In the genomic region with DNA sequence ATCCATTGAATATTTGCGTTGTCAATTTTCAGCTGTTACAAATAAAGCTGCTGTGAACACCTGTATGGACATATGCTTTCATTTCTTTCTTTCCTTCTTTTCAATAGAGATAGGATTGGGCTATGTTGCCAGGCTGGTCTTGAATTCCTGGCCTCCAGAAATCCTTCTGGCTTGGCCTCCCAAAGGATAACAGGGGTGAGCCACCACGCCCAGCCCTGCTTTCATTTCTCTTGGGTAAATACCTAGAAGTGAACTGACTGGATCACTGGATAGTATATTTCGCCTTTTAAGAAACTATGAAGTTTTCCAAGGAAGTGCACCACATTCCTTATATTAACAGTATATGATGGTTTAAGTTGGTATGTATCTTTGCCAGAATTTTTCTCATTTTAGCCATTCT, we compare ENCODE assay signal across 28 cellular contexts.
"Had no signal": no experiment of that assay in that cellular context is flagged by ENCODE, and none has a peak within 500 bp of the region (broad histone marks: within the 10 kb centered on the region; RNA-seq: fewer than 3 reads in every experiment).

No MANE protein-coding gene starts in this region.

- FAIRE-seq: islet of Langerhans had no signal

- H3K4me3 Mint-ChIP-seq: dendritic cell treated with granulocyte-macrophage colony-stimulating factor and Interleukin-4, amounts not matched to agents 40 ng/mL and 50 ng/mL, for 4 days; endodermal cell; naive thymus-derived CD8-positive, alpha-beta T cell; nephron progenitor cell; stimulated activated memory B cell treated with anti-CD40 and anti-IgM and Interleukin-4, amounts not matched to agents 10 μg/mL and 1 μg/mL and 100 μg/mL, for 72 hours had no signal

- ATAC-seq: esophagus mucosa; gastrocnemius medialis; left cardiac atrium; left lung; naive thymus-derived CD8-positive, alpha-beta T cell; psoas muscle; right cardiac atrium; stimulated activated memory B cell treated with anti-CD40 and anti-IgM and Interleukin-4, amounts not matched to agents 10 μg/mL and 1 μg/mL and 100 μg/mL, for 72 hours; stimulated activated naive CD8-positive, alpha-beta T cell treated with anti-CD3 and anti-CD28 coated beads, Interleukin-15, Interleukin-2, amounts not matched to agents 100 U/mL and 50 U/mL, for 24 hours; upper lobe of right lung had no signal

- H3K9me3 Mint-ChIP-seq: dendritic cell treated with granulocyte-macrophage colony-stimulating factor and Interleukin-4, amounts not matched to agents 40 ng/mL and 50 ng/mL, for 4 days; endodermal cell; naive thymus-derived CD8-positive, alpha-beta T cell; nephron progenitor cell; stimulated activated memory B cell treated with anti-CD40 and anti-IgM and Interleukin-4, amounts not matched to agents 10 μg/mL and 1 μg/mL and 100 μg/mL, for 72 hours had no signal

- H3K27me3 Mint-ChIP-seq: dendritic cell treated with granulocyte-macrophage colony-stimulating factor and Interleukin-4, amounts not matched to agents 40 ng/mL and 50 ng/mL, for 4 days; naive thymus-derived CD8-positive, alpha-beta T cell; stimulated activated memory B cell treated with anti-CD40 and anti-IgM and Interleukin-4, amounts not matched to agents 10 μg/mL and 1 μg/mL and 100 μg/mL, for 72 hours had no signal

- H3K36me3 ChIP-seq: uterus had no signal

- H3K9me3 ChIP-seq: colonic mucosa, gastrocnemius medialis, left lung, psoas muscle, spleen, testis, tibial nerve, upper lobe of right lung, uterus had no signal

- H3K27ac Mint-ChIP-seq: dendritic cell treated with granulocyte-macrophage colony-stimulating factor and Interleukin-4, amounts not matched to agents 40 ng/mL and 50 ng/mL, for 4 days; endodermal cell; nephron progenitor cell; stimulated activated memory B cell treated with anti-CD40 and anti-IgM and Interleukin-4, amounts not matched to agents 10 μg/mL and 1 μg/mL and 100 μg/mL, for 72 hours had no signal

- H3K4me1 ChIP-seq: colonic mucosa, gastrocnemius medialis, left lung, psoas muscle, spleen, testis, tibial nerve, upper lobe of right lung, uterus had no signal

- DNase-seq: colonic mucosa; effector CD8-positive, alpha-beta T cell; endodermal cell; foreskin fibroblast; gastrocnemius medialis; left cardiac atrium; mesendoderm; midbrain; naive thymus-derived CD8-positive, alpha-beta T cell; nephron progenitor cell; nucleus accumbens; psoas muscle; right cardiac atrium; stimulated activated CD4-positive, alpha-beta T cell treated with anti-CD3 and anti-CD28 coated beads, Interleukin-4, amount 100 ng/mL, for 4 hours; stimulated activated naive CD8-positive, alpha-beta T cell treated with anti-CD3 and anti-CD28 coated beads, Interleukin-15, Interleukin-2, amounts not matched to agents 100 U/mL and 50 U/mL, for 24 hours; substantia nigra; testis; upper lobe of right lung; uterus had no signal

- H3K4me1 Mint-ChIP-seq: endodermal cell; naive thymus-derived CD8-positive, alpha-beta T cell; nephron progenitor cell; stimulated activated memory B cell treated with anti-CD40 and anti-IgM and Interleukin-4, amounts not matched to agents 10 μg/mL and 1 μg/mL and 100 μg/mL, for 72 hours had no signal

- H3K4me3 ChIP-seq: colonic mucosa, gastrocnemius medialis, left lung, psoas muscle, skin epidermis, spleen, testis, tibial nerve, upper lobe of right lung, uterus had no signal

- H3K27ac ChIP-seq: colonic mucosa, epithelial cell of prostate, gastrocnemius medialis, left lung, psoas muscle, skin epidermis, spleen, testis, tibial nerve, upper lobe of right lung, uterus had no signal

- H3K27me3 ChIP-seq: colonic mucosa, gastrocnemius medialis, left lung, spleen, testis, tibial nerve, upper lobe of right lung, uterus had no signal
